31 cellular contexts compared by ENCODE assay signal in the genomic region with DNA sequence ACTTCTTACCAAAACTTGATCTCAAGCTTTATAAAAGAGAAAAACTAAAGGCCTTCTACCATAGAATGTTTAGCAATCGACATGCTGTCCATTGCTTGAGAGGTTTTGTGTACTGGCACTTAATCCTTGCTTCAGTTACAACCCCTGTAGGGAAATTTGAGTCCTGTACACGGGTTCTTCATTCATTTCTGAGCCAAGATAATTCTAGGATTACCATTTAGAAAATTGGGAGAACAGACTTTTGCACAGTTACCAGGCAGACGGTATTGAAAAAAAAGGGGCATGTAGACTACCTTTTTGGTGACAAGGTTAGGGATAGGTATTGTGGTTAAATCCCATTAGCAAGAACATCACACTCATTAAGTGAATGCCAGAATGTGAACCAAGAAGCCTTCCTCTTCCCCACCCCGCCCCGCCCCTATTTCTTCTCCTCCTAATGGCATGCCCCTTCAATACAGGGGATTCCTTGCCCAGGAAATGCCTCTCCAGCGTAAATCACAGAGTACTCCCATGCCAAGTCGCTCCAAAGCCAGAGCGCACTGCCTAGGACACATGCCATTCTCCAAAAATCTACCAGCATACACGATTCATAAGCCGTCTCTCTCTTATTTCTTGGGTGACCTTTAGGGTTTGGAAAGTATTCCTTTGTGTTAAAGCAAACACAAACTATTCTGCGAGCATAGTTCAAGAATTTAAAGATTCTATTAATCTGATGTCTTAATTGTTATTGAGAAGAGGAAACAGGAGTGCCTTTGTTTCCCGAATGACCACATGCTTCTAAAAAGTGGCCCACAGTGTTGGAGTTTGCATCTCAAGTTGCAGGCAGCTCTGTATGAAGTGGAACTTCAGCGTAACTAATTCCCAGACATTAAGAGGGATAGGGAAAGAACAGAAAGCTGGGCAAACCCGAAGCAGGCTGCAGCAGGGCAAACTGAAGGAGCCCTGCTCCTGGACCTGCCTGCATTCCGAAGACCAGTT.
DNase-seq lines count a peak whose midpoint lies in the region; ATAC-seq and TF ChIP-seq lines count a peak whose summit lies in the region.
"Had no signal": no experiment of that assay in that cellular context is flagged by ENCODE, and none has a peak within 500 bp of the region (broad histone marks: within the 10 kb centered on the region; RNA-seq: fewer than 3 reads in every experiment).

No MANE protein-coding gene starts in this region.

- no peak for TF ChIP-seq EP300 in stomach (IDR thresholded peaks at IDR 0.05)

- H3K36me3 ChIP-seq in HUES64 (ENCODE audit: insufficient read depth, low read length) (no peaks in the 10 kb centered on the region), ectodermal cell (ENCODE audit: control insufficient read depth, insufficient read depth, low read length) (no peaks in the 10 kb centered on the region), mesodermal cell (ENCODE audit: control insufficient read depth, insufficient read depth, low read length) (no peaks in the 10 kb centered on the region), stomach (no peaks in the 10 kb centered on the region)
- H3K36me3 ChIP-seq: BLaER1 treated with 17β-estradiol and CSF1 and Interleukin-3, amounts not matched to agents 10 nM and 100 nM; pancreas; right atrium auricular region had no signal

- H3K4me3 ChIP-seq in HUES64 (ENCODE audit: low read length) (no peak overlapping the region), ectodermal cell (ENCODE audit: insufficient read depth, low read depth, low read length) (no peak overlapping the region), mesodermal cell (ENCODE audit: extremely low read depth, insufficient read depth, low read length, poor library complexity, severe bottlenecking) (no peak overlapping the region), stomach (no peak overlapping the region)
- H3K4me3 ChIP-seq: BLaER1 treated with 17β-estradiol and CSF1 and Interleukin-3, amounts not matched to agents 10 nM and 100 nM; GM12878; pancreas; right atrium auricular region had no signal

- H3K27me3 ChIP-seq in HUES64 (ENCODE audit: insufficient read depth, low read length) (no peaks in the 10 kb centered on the region), ectodermal cell (ENCODE audit: control insufficient read depth, insufficient read depth, low read length, poor library complexity, severe bottlenecking) (no peaks in the 10 kb centered on the region), stomach (no peaks in the 10 kb centered on the region)
- H3K27me3 ChIP-seq: BLaER1 treated with 17β-estradiol and CSF1 and Interleukin-3, amounts not matched to agents 10 nM and 100 nM; pancreas; right atrium auricular region had no signal

- whole genome bisulfite sequencing in HUES64 = 69% methylated on average over 14 of the region's 15 CpGs
- 60 to 64% methylated on average over 13 to 15 of the region's 15 CpGs for WGBS in ectodermal cell, 2 experiments
- 60 to 61% methylated on average over 7 to 10 of the region's 15 CpGs for WGBS in mesodermal cell (ENCODE audit: insufficient coverage in 2 of 2), 2 experiments
- 37 to 63% (median 41%) methylated on average over 15 of the region's 15 CpGs for WGBS in stomach, 5 donors

- DNase-seq in stomach (no peak), HPDE6-E6E7 (ENCODE audit: extremely low spot score) (no peak), glomerular visceral epithelial cell (ENCODE audit: extremely low spot score) (no peak)
- no peak for DNase-seq in effector CD8-positive, alpha-beta T cell (lab: John Stamatoyannopoulos, UW)
- DNase-seq: activated CD4-positive, alpha-beta memory T cell treated with anti-CD3 and anti-CD28 coated beads, Interleukin-2, amount 10 ng/mL, durations not matched to agents 7 days and 5 days; activated effector memory CD4-positive, alpha-beta T cell treated with Interleukin-2 at 50 U/mL for 16 hours; activated naive CD8-positive, alpha-beta T cell treated with anti-CD3 and anti-CD28 coated beads for 36 hours; activated T-cell treated with anti-CD3 and anti-CD28 coated beads for 4 hours; erythroblast; kidney glomerular epithelial cell; mammary epithelial cell; naive B cell; NCI-H1436; NCI-H2107; NCI-H510A; NK-92 treated with Interleukin-12 subunit alpha and Interleukin-12 subunit beta, amount 100 ng/mL, for 24 hours; pancreas; SIG-M5; stimulated activated CD4-positive, alpha-beta T cell treated with anti-CD3 and anti-CD28 coated beads, Interleukin-4, amount 100 ng/mL, for 4 hours; stimulated activated naive CD4-positive, alpha-beta T cell; T-helper 1 cell had no signal

- H3K9me3 ChIP-seq in HUES64 (ENCODE audit: insufficient read depth, low read depth, low read length) (peaks cover 8% of the 10 kb centered on the region; the same call in 1 of the 2 replicates), ectodermal cell (ENCODE audit: control insufficient read depth, low read length) (no peaks in the 10 kb centered on the region), mesodermal cell (ENCODE audit: control insufficient read depth, low read length) (peaks cover 8% of the 10 kb centered on the region), stomach (no peaks in the 10 kb centered on the region)
- H3K9me3 ChIP-seq: pancreas, right atrium auricular region had no signal

- ATAC-seq in HG03095 (IDR thresholded peaks at IDR 0.05; ENCODE audit: unreplicated experiment) = no peak
- ATAC-seq: activated CD4-positive, CD25-positive, alpha-beta regulatory T cell treated with anti-CD3 and anti-CD28 coated beads, Interleukin-2, amount 50 U/mL, for 24 hours; GM12878; HCT116; pancreas had no signal

- no peak for TF ChIP-seq CTCF in stomach (IDR thresholded peaks at IDR 0.05)

- H3K4me1 ChIP-seq in HUES64 (ENCODE audit: insufficient read depth, low read length) (peaks cover 41% of the 10 kb centered on the region), ectodermal cell (ENCODE audit: control insufficient read depth, insufficient read depth, low read length) (peaks cover 35% of the 10 kb centered on the region), mesodermal cell (ENCODE audit: control insufficient read depth, insufficient read depth, low read length, poor library complexity, severe bottlenecking) (peaks cover 27% of the 10 kb centered on the region), stomach (peaks cover 21 to 51% (median 39%) of the 10 kb centered on the region in 4 donors)
- H3K4me1 ChIP-seq: BLaER1 treated with 17β-estradiol and CSF1 and Interleukin-3, amounts not matched to agents 10 nM and 100 nM had no signal

- H3K9ac ChIP-seq in HUES64 (ENCODE audit: low read depth, low read length) = 0 out of 2 replicates have a peak overlapping the region, but pooled peaks have one; percentile 5
- H3K9ac ChIP-seq: BLaER1 treated with 17β-estradiol and CSF1 and Interleukin-3, amounts not matched to agents 10 nM and 100 nM; KMS-11 had no signal

- H3K27ac ChIP-seq in HUES64 (ENCODE audit: low read depth, low read length) (no peak overlapping the region), ectodermal cell (ENCODE audit: insufficient read depth, low read depth, low read length, poor library complexity, severe bottlenecking) (peak overlapping the region; percentile 39), mesodermal cell (ENCODE audit: low read depth, low read length, severe bottlenecking) (peak overlapping the region; percentile 45), stomach (peak overlapping the region; percentile 60 to 75 (median 67))
- H3K27ac ChIP-seq: BLaER1 treated with 17β-estradiol and CSF1 and Interleukin-3, amounts not matched to agents 10 nM and 100 nM; KMS-11; pancreas had no signal

- intact Hi-C loops in stomach (cut with DNase I; ENCODE audit: low total_unique reads) = no loop called here

- TF ChIP-seq POLR2A in stomach (IDR thresholded peaks at IDR 0.05) = no peak
